Comparison of ENCODE assay signal across 16 cellular contexts in genomic region chr2:23651187-23651983, GRCh38.
DNase-seq lines count a peak whose midpoint lies in the region; ATAC-seq and TF ChIP-seq lines count a peak whose summit lies in the region.
"Had no signal": no experiment of that assay in that cellular context is flagged by ENCODE, and none has a peak within 500 bp of the region (broad histone marks: within the 10 kb centered on the region; RNA-seq: fewer than 3 reads in every experiment).

No MANE protein-coding gene starts in this region.

- peaks cover 5% of the 10 kb centered on the region for H3K4me1 Mint-ChIP-seq in stimulated activated effector memory CD8-positive, alpha-beta T cell treated with anti-CD3 and anti-CD28 coated beads, Interleukin-12 subunit alpha, Interleukin-12 subunit beta, amount 100 ng/mL, for 72 hours

- no peaks in the 10 kb centered on the region for H3K9me3 Mint-ChIP-seq in stimulated activated effector memory CD8-positive, alpha-beta T cell treated with anti-CD3 and anti-CD28 coated beads, Interleukin-12 subunit alpha, Interleukin-12 subunit beta, amount 100 ng/mL, for 72 hours
- H3K9me3 Mint-ChIP-seq: activated naive CD4-positive, alpha-beta T cell treated with anti-CD3 and anti-CD28 coated beads for 36 hours; effector memory CD8-positive, alpha-beta T cell had no signal

- peak; percentile 27 for ATAC-seq in stimulated activated effector memory CD8-positive, alpha-beta T cell treated with anti-CD3 and anti-CD28 coated beads, Interleukin-12 subunit alpha, Interleukin-12 subunit beta, amount 100 ng/mL, for 72 hours
- ATAC-seq in GM18511 (IDR thresholded peaks at IDR 0.05; ENCODE audit: unreplicated experiment): no peak
- ATAC-seq: effector memory CD8-positive, alpha-beta T cell; left cardiac atrium had no signal

- TF ChIP-seq CTCF in fibroblast of mammary gland (conservative IDR thresholded peaks at IDR 0.05; ENCODE audit: control insufficient read depth, insufficient read depth, low read depth, low read length): no peak

- H3K36me3 Mint-ChIP-seq in stimulated activated effector memory CD8-positive, alpha-beta T cell treated with anti-CD3 and anti-CD28 coated beads, Interleukin-12 subunit alpha, Interleukin-12 subunit beta, amount 100 ng/mL, for 72 hours: no peaks in the 10 kb centered on the region

- H3K27ac Mint-ChIP-seq in stimulated activated effector memory CD8-positive, alpha-beta T cell treated with anti-CD3 and anti-CD28 coated beads, Interleukin-12 subunit alpha, Interleukin-12 subunit beta, amount 100 ng/mL, for 72 hours: no peak overlapping the region
- H3K27ac Mint-ChIP-seq: activated naive CD4-positive, alpha-beta T cell treated with anti-CD3 and anti-CD28 coated beads for 36 hours; effector memory CD8-positive, alpha-beta T cell had no signal

- DNase-seq in SKM-1 treated with dmso at 0.1 percent for 144 hours (lab: John Stamatoyannopoulos, UW; ENCODE audit: unreplicated experiment) (peak; percentile 12), SKM-1 (lab: John Stamatoyannopoulos, UW; ENCODE audit: unreplicated experiment) (no peak), RPMI7951 (ENCODE audit: low read depth) (peak; percentile 75), fibroblast of mammary gland (ENCODE audit: low read depth) (peak; percentile 91), NCI-H526 treated with DMSO at 0.1 percent for 48 hours (lab: John Stamatoyannopoulos, UW) (no peak)
- DNase-seq in stimulated activated effector memory CD8-positive, alpha-beta T cell treated with anti-CD3 and anti-CD28 coated beads, Interleukin-12 subunit alpha, Interleukin-12 subunit beta, amount 100 ng/mL, for 72 hours (ENCODE audit: low spot score in 2 of 2): no peak
- DNase-seq in effector CD4-positive, alpha-beta T cell: no peak
- DNase-seq: activated CD4-positive, alpha-beta T cell treated with anti-CD3 and anti-CD28 coated beads for 1 hour; activated naive CD4-positive, alpha-beta T cell treated with anti-CD3 and anti-CD28 coated beads for 36 hours; effector memory CD8-positive, alpha-beta T cell; left cardiac atrium; NCI-H2081; SHP77 treated with DMSO at 0.1 percent for 48 hours; stimulated activated CD4-positive, alpha-beta T cell treated with anti-CD3 and anti-CD28 coated beads, Interleukin-4, amount 100 ng/mL, for 24 hours had no signal

- no peak overlapping the region for H3K4me3 ChIP-seq in fibroblast of mammary gland (ENCODE audit: control insufficient read depth, low read depth, low read length)
- H3K4me3 ChIP-seq: suprapubic skin had no signal

- no peak overlapping the region for H3K4me3 Mint-ChIP-seq in stimulated activated effector memory CD8-positive, alpha-beta T cell treated with anti-CD3 and anti-CD28 coated beads, Interleukin-12 subunit alpha, Interleukin-12 subunit beta, amount 100 ng/mL, for 72 hours
- H3K4me3 Mint-ChIP-seq: activated naive CD4-positive, alpha-beta T cell treated with anti-CD3 and anti-CD28 coated beads for 36 hours; effector memory CD8-positive, alpha-beta T cell had no signal

Comparison
In these comparisons a context has a peak if more than half of its experiments do, and no peak if none do; other contexts are left out.
1. DNase-seq: peak in SKM-1 treated with dmso at 0.1 percent for 144 hours (single experiment), RPMI7951 (single experiment) and fibroblast of mammary gland (single experiment); none in SKM-1 (single experiment), stimulated activated effector memory CD8-positive, alpha-beta T cell treated with anti-CD3 and anti-CD28 coated beads, Interleukin-12 subunit alpha, Interleukin-12 subunit beta, amount 100 ng/mL, for 72 hours (0 of 2), NCI-H526 treated with DMSO at 0.1 percent for 48 hours (single experiment) and effector CD4-positive, alpha-beta T cell (single experiment).